19 cellular contexts compared by ENCODE assay signal in genomic region chr15:41259546-41260189, GRCh38. TPM values are rescaled to one million over a fixed set of nuclear protein-coding genes. Genes with fewer than 3 reads are reported as not detected.
DNase-seq lines count a peak whose midpoint lies in the region; ATAC-seq and TF ChIP-seq lines count a peak whose summit lies in the region.
"Had no signal": no experiment of that assay in that cellular context is flagged by ENCODE, and none has a peak within 500 bp of the region (broad histone marks: within the 10 kb centered on the region; RNA-seq: fewer than 3 reads in every experiment).

No MANE protein-coding gene starts in this region.

- POLR2A ChIA-PET in OCI-LY7 (lab: Charles Lee): interaction anchor here (0.5 to 1.1 kb wide), 3 partner anchors 18 to 355 kb away, joined by 3 to 4 read pairs (median 4); no protein-coding TSS in a partner anchor

- no peak overlapping the region for H2AFZ ChIP-seq in OCI-LY7 (ENCODE audit: low read length)

- peak overlapping the region; percentile 46 for H3K27ac ChIP-seq in C4-2B
- H3K27ac ChIP-seq in OCI-LY7 (ENCODE audit: low read depth, low read length, poor library complexity, severe bottlenecking): peak overlapping the region; percentile 11
- peak overlapping the region; percentile 70 for H3K27ac ChIP-seq in psoas muscle

- 71 to 86% (median 74%) methylated on average over 12 of the region's 12 CpGs for WGBS in psoas muscle, 3 donors

- H3K4me1 ChIP-seq in OCI-LY7 (ENCODE audit: insufficient read depth, low read length, poor library complexity, severe bottlenecking) (peaks cover 17% of the 10 kb centered on the region), psoas muscle (peaks cover 39% of the 10 kb centered on the region)

- no TSS peak for BruUV-seq in OCI-LY7 (replicated peaks; lab: Mats Ljungman, UMichigan)

- CTCF ChIA-PET in OCI-LY7 (lab: Charles Lee; ENCODE audit: unreplicated experiment): no interaction called here

- H3K4me2 ChIP-seq in OCI-LY7 (ENCODE audit: low read length): no peak overlapping the region

- H3K4me3 ChIP-seq in OCI-LY7 (ENCODE audit: low read depth, low read length, poor library complexity, severe bottlenecking) (no peak overlapping the region), psoas muscle (peak overlapping the region; percentile 31)

- no peaks in the 10 kb centered on the region for H3K79me2 ChIP-seq in OCI-LY7 (ENCODE audit: insufficient read depth, low read depth, low read length)

- H4K20me1 ChIP-seq in OCI-LY7 (ENCODE audit: insufficient read depth, low read length): no peaks in the 10 kb centered on the region

- peak; percentile 74 for ATAC-seq in left lobe of liver
- ATAC-seq in psoas muscle: peak; percentile 9 to 38 (median 16)
- no peak for ATAC-seq in GM18520 (IDR thresholded peaks at IDR 0.05; ENCODE audit: unreplicated experiment)
- ATAC-seq: SK-N-SH treated with all-trans-retinoic acid at 6 μM for 48 hours had no signal

- intact Hi-C loops in OCI-LY7 (cut with micrococcal nuclease; ENCODE audit: unreplicated experiment) (no loop called here), psoas muscle (cut with DNase I) (no loop called here)

- no peaks in the 10 kb centered on the region for H3K9me3 ChIP-seq in OCI-LY7 (ENCODE audit: low read length)
- no peaks in the 10 kb centered on the region for H3K9me3 ChIP-seq in psoas muscle

- no peaks in the 10 kb centered on the region for H3K9me2 ChIP-seq in OCI-LY7 (ENCODE audit: insufficient read depth, low read length)

- H3K36me3 ChIP-seq in OCI-LY7 (ENCODE audit: insufficient read depth, low read length) (peaks cover 34% of the 10 kb centered on the region), psoas muscle (ENCODE audit: insufficient read depth in 1 of 2, low read depth in 1 of 2) (peaks cover 0 to 69% of the 10 kb centered on the region in 2 donors)

- no peaks in the 10 kb centered on the region for H3K27me3 ChIP-seq in psoas muscle (ENCODE audit: insufficient read depth in 3 of 3, low read length in 2 of 3)

- DNase-seq in OCI-LY7 (ENCODE audit: low spot score) (no peak), left lobe of liver (ENCODE audit: low spot score) (peak; percentile 94), psoas muscle (no peak), NCI-H187 (lab: John Stamatoyannopoulos, UW) (no peak), NCI-H1930 (lab: John Stamatoyannopoulos, UW) (no peak)
- no peak for DNase-seq in effector CD8-positive, alpha-beta T cell (lab: John Stamatoyannopoulos, UW)
- DNase-seq: activated CD4-positive, alpha-beta T cell treated with anti-CD3 and anti-CD28 coated beads, Interleukin-2, amount 50 U/mL, for 48 hours; activated naive CD8-positive, alpha-beta T cell treated with anti-CD3 and anti-CD28 coated beads, Interleukin-2, amount 10 ng/mL, durations not matched to agents 7 days and 5 days; activated T-cell treated with anti-CD3 and anti-CD28 coated beads, Interleukin-2, amount 50 U/mL, for 48 hours; caudate nucleus; effector CD4-positive, alpha-beta T cell; GOT3; left cardiac atrium; NCI-H1436 had no signal

- TF ChIP-seq CTCF in C4-2B (conservative IDR thresholded peaks at IDR 0.05) (no peak), OCI-LY7 (conservative IDR thresholded peaks at IDR 0.05; ENCODE audit: low read length) (no peak), psoas muscle (IDR thresholded peaks at IDR 0.05) (no peak)

RNA-seq across cellular contexts. Expression of gene CHP1, which starts 28.6 kb away (rescaled TPM):
- total RNA-seq in OCI-LY7 (2014; rRNA removed; shearing (Covaris generic)): 19.4 and 32.4 TPM in 2 replicates
- total RNA-seq in OCI-LY7 (2022) (52.4 and 52.6 TPM in 2 replicates), left lobe of liver (176 TPM), psoas muscle (100 to 1,000 TPM; 103 to 194 (median 137) TPM)
- 10 to 100 TPM; 53.6 to 92.1 (median 63.7) TPM for polyA plus RNA-seq in psoas muscle

RNA-seq across cellular contexts. Expression of gene EXD1, which starts 29.1 kb away (rescaled TPM):
- total RNA-seq in OCI-LY7 (2014; rRNA removed; shearing (Covaris generic)): not detected in 2 replicates
- not detected in 2 replicates for total RNA-seq in OCI-LY7 (2022)
- not detected for total RNA-seq in left lobe of liver
- not detected for total RNA-seq in psoas muscle
- under 1 TPM in 1 of 3 donors, not detected in 2; 0.43 TPM for polyA plus RNA-seq in psoas muscle
- total RNA-seq: activated naive CD8-positive, alpha-beta T cell treated with anti-CD3 and anti-CD28 coated beads, Interleukin-2, amount 10 ng/mL, durations not matched to agents 7 days and 5 days; left cardiac atrium; LHCN-M2; renal cortical epithelial cell had no signal

Comparison
In these comparisons a context has a peak if more than half of its experiments do, and no peak if none do; other contexts are left out.
1. H3K27ac ChIP-seq: peak in every context shown above with its lines; median percentile 70 in psoas muscle; 46 in C4-2B; 11 in OCI-LY7.